Comparison of ENCODE assay signal across 8 cellular contexts in genomic region chr2:225660262-225661091, GRCh38.
DNase-seq lines count a peak whose midpoint lies in the region; ATAC-seq, FAIRE-seq and TF ChIP-seq lines count a peak whose summit lies in the region.

No MANE protein-coding gene starts in this region.

- TF ChIP-seq CTCF in WI38 (IDR thresholded peaks at IDR 0.05; ENCODE audit: low read depth, low read length) (peak; percentile 81), bronchial epithelial cell (IDR thresholded peaks at IDR 0.05; ENCODE audit: insufficient read depth, low read length, severe bottlenecking) (peak; percentile 76)

- DNase-seq in AG08396 (ENCODE audit: low spot score) (peak; percentile 73), NCI-H2107 (lab: John Stamatoyannopoulos, UW) (peak; percentile 30), bronchial epithelial cell (ENCODE audit: low read depth) (peak; percentile 55), kidney tubule cell (ENCODE audit: low spot score) (peak; percentile 57)
- peak; percentile 80 for DNase-seq in stimulated activated CD4-positive, alpha-beta T cell treated with anti-CD3 and anti-CD28 coated beads, Interleukin-4, amount 100 ng/mL, for 1 hour

- FAIRE-seq in bronchial epithelial cell (lab: Jason Lieb, UNC), result no peak

- H3K4me3 ChIP-seq in WI38 (ENCODE audit: low read depth, low read length), result no peak overlapping the region
- H3K4me3 ChIP-seq in bronchial epithelial cell (ENCODE audit: low read depth, low read length), result no peak overlapping the region

- H3K27me3 ChIP-seq in bronchial epithelial cell (ENCODE audit: control insufficient read depth, insufficient read depth, low read length), result no peaks in the 10 kb centered on the region

- no peaks in the 10 kb centered on the region for H3K36me3 ChIP-seq in bronchial epithelial cell (ENCODE audit: control insufficient read depth, insufficient read depth, low read length)

- peak; percentile 77 for ATAC-seq in GM18520 (IDR thresholded peaks at IDR 0.05; ENCODE audit: unreplicated experiment)
- ATAC-seq in HG03060 (IDR thresholded peaks at IDR 0.05; ENCODE audit: low read depth, unreplicated experiment), result peak; percentile 85

Comparison
In these comparisons a context has a peak if more than half of its experiments do, and no peak if none do; other contexts are left out.
1. DNase-seq: peak in every context shown above with its lines; median percentile 80 in stimulated activated CD4-positive, alpha-beta T cell treated with anti-CD3 and anti-CD28 coated beads, Interleukin-4, amount 100 ng/mL, for 1 hour; 73 in AG08396; 57 in kidney tubule cell; 55 in bronchial epithelial cell; 30 in NCI-H2107.